ENCODE assay signal across 8 cellular contexts in genomic region chr17:42720996-42721583, GRCh38.
DNase-seq lines count a peak whose midpoint lies in the region; ATAC-seq, FAIRE-seq and TF ChIP-seq lines count a peak whose summit lies in the region.

No MANE protein-coding gene starts in this region.

- TF ChIP-seq POLR2A in H54 (IDR thresholded peaks at IDR 0.05; ENCODE audit: low read depth, low read length) = no peak

- peak; percentile 68 for DNase-seq in COLO829 (ENCODE audit: low spot score)
- peak; percentile 32 for DNase-seq in H54 (ENCODE audit: insufficient read length, low spot score)
- peak; percentile 25 for DNase-seq in NCI-H226
- peak; percentile 9 for DNase-seq in activated CD4-positive, alpha-beta T cell treated with anti-CD3 and anti-CD28 coated beads, Interleukin-2, amount 50 U/mL, for 1 hour
- DNase-seq in globus pallidus (ENCODE audit: low spot score) = peak; percentile 82
- DNase-seq in pons (ENCODE audit: low spot score) = peak; percentile 92

- FAIRE-seq in H54 (lab: Jason Lieb, UNC) = peak; percentile 11

- no peak for ATAC-seq in GM19455 (IDR thresholded peaks at IDR 0.05; ENCODE audit: unreplicated experiment)
- ATAC-seq in GM19467 (IDR thresholded peaks at IDR 0.05; ENCODE audit: unreplicated experiment) = no peak

Comparison
In these comparisons a context has a peak if more than half of its experiments do, and no peak if none do; other contexts are left out.
1. DNase-seq: peak in every context shown above with its lines; median percentile 92 in pons; 82 in globus pallidus; 68 in COLO829; 32 in H54; 25 in NCI-H226; 9 in activated CD4-positive, alpha-beta T cell treated with anti-CD3 and anti-CD28 coated beads, Interleukin-2, amount 50 U/mL, for 1 hour.